25 cellular contexts compared by ENCODE assay signal in genomic region chr12:76238688-76239087, GRCh38.
"Had no signal": no experiment of that assay in that cellular context is flagged by ENCODE, and none has a peak within 500 bp of the region (broad histone marks: within the 10 kb centered on the region; RNA-seq: fewer than 3 reads in every experiment).

No MANE protein-coding gene starts in this region.

- H3K9me3 Mint-ChIP-seq: activated CD8-positive, alpha-beta T cell treated with anti-CD3 and anti-CD28 coated beads for 36 hours; activated naive CD4-positive, alpha-beta T cell treated with anti-CD3 and anti-CD28 coated beads, Interleukin-2, amount 50 U/mL, for 72 hours; activated naive CD8-positive, alpha-beta T cell treated with anti-CD3 and anti-CD28 coated beads, Interleukin-2, amount 50 U/mL, for 24 hours; T-cell had no signal

- H3K4me3 ChIP-seq: ascending aorta, cardiac muscle cell, SK-N-MC had no signal

- DNase-seq: activated CD4-positive, alpha-beta T cell treated with anti-CD3 and anti-CD28 coated beads for 36 hours; activated CD4-positive, CD25-positive, alpha-beta regulatory T cell; activated CD8-positive, alpha-beta memory T cell treated with anti-CD3 and anti-CD28 coated beads, Interleukin-2, amount 50 U/mL, for 48 hours; activated CD8-positive, alpha-beta T cell treated with anti-CD3 and anti-CD28 coated beads for 36 hours; activated naive CD8-positive, alpha-beta T cell treated with anti-CD3 and anti-CD28 coated beads, Interleukin-2, amount 50 U/mL, for 24 hours; activated T-cell treated with anti-CD3 and anti-CD28 coated beads, Interleukin-2, amount 50 U/mL, for 1 hour; amniotic stem cell; Kasumi-1; KBM-7; NCI-H1048; NCI-H146; NCI-H187 treated with DMSO at 0.1 percent for 48 hours; NCI-H2081 treated with DMSO at 0.1 percent for 48 hours; NCI-H446; NCI-H524; T-cell; T-helper 2 cell; T1000 had no signal

- H3K36me3 Mint-ChIP-seq: activated naive CD4-positive, alpha-beta T cell treated with anti-CD3 and anti-CD28 coated beads, Interleukin-2, amount 50 U/mL, for 72 hours; brain; T-cell had no signal

- H3K36me3 ChIP-seq: ascending aorta, cardiac muscle cell had no signal

- H3K27me3 ChIP-seq: ascending aorta, cardiac muscle cell had no signal

- ATAC-seq: activated CD4-positive, alpha-beta T cell treated with anti-CD3 and anti-CD28 coated beads for 36 hours; activated CD8-positive, alpha-beta T cell treated with anti-CD3 and anti-CD28 coated beads for 36 hours; activated naive CD4-positive, alpha-beta T cell treated with anti-CD3 and anti-CD28 coated beads, Interleukin-2, amount 50 U/mL, for 72 hours; Right ventricle myocardium inferior; T-cell had no signal

- H3K27ac Mint-ChIP-seq: activated CD4-positive, alpha-beta T cell treated with anti-CD3 and anti-CD28 coated beads for 36 hours; activated CD8-positive, alpha-beta T cell treated with anti-CD3 and anti-CD28 coated beads for 36 hours; activated naive CD4-positive, alpha-beta T cell treated with anti-CD3 and anti-CD28 coated beads, Interleukin-2, amount 50 U/mL, for 72 hours; activated naive CD8-positive, alpha-beta T cell treated with anti-CD3 and anti-CD28 coated beads, Interleukin-2, amount 50 U/mL, for 24 hours; brain; T-cell had no signal

- H3K9me3 ChIP-seq: ascending aorta had no signal

- H3K4me3 Mint-ChIP-seq: activated CD4-positive, alpha-beta T cell treated with anti-CD3 and anti-CD28 coated beads for 36 hours; activated CD8-positive, alpha-beta T cell treated with anti-CD3 and anti-CD28 coated beads for 36 hours; activated naive CD8-positive, alpha-beta T cell treated with anti-CD3 and anti-CD28 coated beads, Interleukin-2, amount 50 U/mL, for 24 hours; brain; T-cell had no signal

- H3K4me1 Mint-ChIP-seq: activated CD4-positive, alpha-beta T cell treated with anti-CD3 and anti-CD28 coated beads for 36 hours; brain; T-cell had no signal

- H3K4me1 ChIP-seq: ascending aorta had no signal

- H3K27ac ChIP-seq: ascending aorta, cardiac muscle cell, SK-N-MC had no signal

- FAIRE-seq: TTC549 had no signal
